ENCODE assay signal across 23 cellular contexts in genomic region chr16:67157106-67157748, GRCh38. TPM values are rescaled to one million over a fixed set of nuclear protein-coding genes. Genes with fewer than 3 reads are reported as not detected.
A peak's percentile ranks its signal among the peaks of the same experiment; 100 is the strongest.
DNase-seq lines count a peak whose midpoint lies in the region; ATAC-seq, FAIRE-seq and TF ChIP-seq lines count a peak whose summit lies in the region.
"Had no signal": no experiment of that assay in that cellular context is flagged by ENCODE, and none has a peak within 500 bp of the region (broad histone marks: within the 10 kb centered on the region; RNA-seq: fewer than 3 reads in every experiment).

No MANE protein-coding gene starts in this region.

- peaks cover 8% of the 10 kb centered on the region for H3F3A ChIP-seq in GM23338 (replicated peaks; ENCODE audit: low read depth)

- H3K4me2 ChIP-seq in GM23338 = no peak overlapping the region
- H3K4me2 ChIP-seq in K562 (ENCODE audit: insufficient read depth, low read length) = no peak overlapping the region

- TF ChIP-seq RAD21 in K562 (CRISPR knock-in tag; conservative IDR thresholded peaks at IDR 0.05 in 1 of 2, IDR thresholded peaks at IDR 0.05 in 1 of 2) = no peak

- peaks cover 3% of the 10 kb centered on the region for H3K27me3 Mint-ChIP-seq in activated CD4-positive, alpha-beta T cell treated with anti-CD3 and anti-CD28 coated beads, Interleukin-2, amount 10 ng/mL, durations not matched to agents 7 days and 5 days
- H3K27me3 Mint-ChIP-seq in GM23338 (ENCODE audit: insufficient read depth, low read depth, poor library complexity) (peaks cover 98% of the 10 kb centered on the region), neural crest cell (ENCODE audit: low read depth) (peaks cover 95% of the 10 kb centered on the region)

- H3K27me3 ChIP-seq in GM23338 (ENCODE audit: insufficient read depth) (peaks cover 100% of the 10 kb centered on the region), K562 (ENCODE audit: control insufficient read depth in 2 of 2, insufficient read depth in 2 of 2, low read length in 2 of 2) (no peaks in the 10 kb centered on the region)
- H3K27me3 ChIP-seq: adrenal gland, vagina had no signal

- TF ChIP-seq POLR2A in K562 (conservative IDR thresholded peaks at IDR 0.05) (no peak), GM18505 (IDR thresholded peaks at IDR 0.05; ENCODE audit: borderline replicate concordance, extremely low read depth, insufficient read depth, insufficient read length) (no peak)

- no peak for DNase-seq in activated CD4-positive, alpha-beta T cell treated with anti-CD3 and anti-CD28 coated beads, Interleukin-2, amount 10 ng/mL, durations not matched to agents 7 days and 5 days
- no peak for DNase-seq in activated CD4-positive, alpha-beta T cell treated with anti-CD3 and anti-CD28 coated beads, Interleukin-2, amount 50 U/mL, for 4 hours
- no peak for DNase-seq in GM23338 (ENCODE audit: low spot score)
- no peak for DNase-seq in K562 (ENCODE audit: extremely low read depth in 1 of 4, low spot score in 3 of 4)
- DNase-seq in neural crest cell (ENCODE audit: low read depth, low spot score) = no peak
- no peak for DNase-seq in UCSD-AML1 (lab: John Stamatoyannopoulos, UW; ENCODE audit: unreplicated experiment)
- no peak for DNase-seq in HuH-7 (ENCODE audit: low spot score)
- DNase-seq: C1 segment of cervical spinal cord, mesenchymal stem cell, NCI-H1436, NCI-H526, nephron progenitor cell, psoas muscle, SHP77 had no signal

- H3K9me3 ChIP-seq in K562 (replicated peaks; ENCODE audit: control insufficient read depth, insufficient read depth, low read depth, low read length) = no peaks in the 10 kb centered on the region
- H3K9me3 ChIP-seq: adrenal gland, gastroesophageal sphincter, psoas muscle, vagina had no signal

- H3K9ac ChIP-seq in K562 (ENCODE audit: insufficient read depth in 1 of 2, low read depth in 2 of 2, low read length in 2 of 2) = no peak overlapping the region

- no peaks in the 10 kb centered on the region for H3K9me3 Mint-ChIP-seq in activated CD4-positive, alpha-beta T cell treated with anti-CD3 and anti-CD28 coated beads, Interleukin-2, amount 10 ng/mL, durations not matched to agents 7 days and 5 days
- peaks cover 4% of the 10 kb centered on the region; the same call in 2 of the 3 replicates for H3K9me3 Mint-ChIP-seq in GM23338
- no peaks in the 10 kb centered on the region for H3K9me3 Mint-ChIP-seq in neural crest cell

- no TSS peak for BruUV-seq in K562 (replicated peaks; lab: Mats Ljungman, UMichigan)

- no peak overlapping the region for H3K27ac ChIP-seq in GM23338 (ENCODE audit: low read depth)
- H3K27ac ChIP-seq in K562 (ENCODE audit: extremely low read depth, low read depth, low read length) = no peak overlapping the region
- H3K27ac ChIP-seq: adrenal gland, gastroesophageal sphincter, psoas muscle, vagina had no signal

- no peak for ATAC-seq in GM23338
- ATAC-seq in K562 = no peak
- no peak for ATAC-seq in GM18505 (IDR thresholded peaks at IDR 0.05; ENCODE audit: unreplicated experiment)
- ATAC-seq: activated CD4-positive, CD25-positive, alpha-beta regulatory T cell treated with anti-CD3 and anti-CD28 coated beads, Interleukin-2, amount 50 U/mL, for 24 hours; esophagus mucosa; gastroesophageal sphincter; HCT116; psoas muscle had no signal

- H3K79me2 ChIP-seq in GM23338 (replicated peaks; ENCODE audit: insufficient read depth) (no peaks in the 10 kb centered on the region), K562 (ENCODE audit: control insufficient read depth, insufficient read depth, low read length) (peaks cover 28% of the 10 kb centered on the region)

- H3K4me1 Mint-ChIP-seq in activated CD4-positive, alpha-beta T cell treated with anti-CD3 and anti-CD28 coated beads, Interleukin-2, amount 10 ng/mL, durations not matched to agents 7 days and 5 days = peaks cover 66% of the 10 kb centered on the region
- H3K4me1 Mint-ChIP-seq in GM23338 (peaks cover 17% of the 10 kb centered on the region), neural crest cell (peaks cover 15% of the 10 kb centered on the region)

- H3K4me3 Mint-ChIP-seq in activated CD4-positive, alpha-beta T cell treated with anti-CD3 and anti-CD28 coated beads, Interleukin-2, amount 10 ng/mL, durations not matched to agents 7 days and 5 days = peak overlapping the region; percentile 93
- H3K4me3 Mint-ChIP-seq in GM23338 = no peak overlapping the region; the same call in 2 of the 3 replicates
- peak overlapping the region; percentile 54 for H3K4me3 Mint-ChIP-seq in neural crest cell
- H3K4me3 Mint-ChIP-seq: nephron progenitor cell had no signal

- POLR2A ChIA-PET in activated CD4-positive, alpha-beta T cell treated with anti-CD3 and anti-CD28 coated beads, Interleukin-2, amount 10 ng/mL, durations not matched to agents 7 days and 5 days (lab: Charles Lee) = no interaction called here
- POLR2A ChIA-PET in K562 (lab: Yijun Ruan, JAX) = interaction anchor here (1.2 kb wide), 1 partner anchor 16 kb away, joined by 3 read pairs; no protein-coding TSS in a partner anchor

- no peak overlapping the region for H2AFZ ChIP-seq in GM23338
- H2AFZ ChIP-seq in K562 (ENCODE audit: low read depth, low read length) = no peak overlapping the region

- peaks cover 25% of the 10 kb centered on the region; the same call in 1 of the 2 replicates for H3K4me1 ChIP-seq in GM23338 (ENCODE audit: insufficient read depth)
- peaks cover 20 to 57% of the 10 kb centered on the region in 2 experiments for H3K4me1 ChIP-seq in K562 (replicated peaks in 1 of 2; ENCODE audit: control insufficient read depth in 2 of 2, insufficient read depth in 2 of 2, low read length in 2 of 2)

- H4K20me1 ChIP-seq in GM23338 (replicated peaks; ENCODE audit: insufficient read depth) = peaks cover 5% of the 10 kb centered on the region; the same call in 1 of the 2 replicates
- H4K20me1 ChIP-seq in K562 (replicated peaks; ENCODE audit: control insufficient read depth, insufficient read depth, low read length) = peaks cover 16% of the 10 kb centered on the region

- peak overlapping the region; percentile 100 for H3K27ac Mint-ChIP-seq in activated CD4-positive, alpha-beta T cell treated with anti-CD3 and anti-CD28 coated beads, Interleukin-2, amount 10 ng/mL, durations not matched to agents 7 days and 5 days
- no peak overlapping the region for H3K27ac Mint-ChIP-seq in GM23338
- no peak overlapping the region for H3K27ac Mint-ChIP-seq in neural crest cell (ENCODE audit: unreplicated experiment)
- H3K27ac Mint-ChIP-seq: nephron progenitor cell had no signal

- TF ChIP-seq CTCF in GM23338 (conservative IDR thresholded peaks at IDR 0.05; ENCODE audit: low read depth in 2 of 2) (no peak), K562 (IDR thresholded peaks at IDR 0.05 in 2 of 3, conservative IDR thresholded peaks at IDR 0.05 in 1 of 3; ENCODE audit: insufficient read depth in 2 of 3, low read depth in 1 of 3, low read length in 3 of 3) (no peak), neural crest cell (conservative IDR thresholded peaks at IDR 0.05) (no peak)

- CTCF ChIA-PET in activated CD4-positive, alpha-beta T cell treated with anti-CD3 and anti-CD28 coated beads, Interleukin-2, amount 10 ng/mL, durations not matched to agents 7 days and 5 days (lab: Charles Lee) = interaction anchor here (0.9 to 8.0 kb wide), 11 partner anchors 12 to 196 kb away, joined by 3 to 137 read pairs (median 4); partner anchors contain the start of genes CES3 and NOL3
- CTCF ChIA-PET in K562 (lab: Yijun Ruan, JAX; ENCODE audit: low intra/inter-chr PET ratio) = no interaction called here

- H3K9me2 ChIP-seq in GM23338 (ENCODE audit: insufficient read depth) = no peaks in the 10 kb centered on the region

- H3K4me3 ChIP-seq in GM23338 (no peak overlapping the region), K562 (no peak overlapping the region)
- H3K4me3 ChIP-seq: adrenal gland, gastroesophageal sphincter, psoas muscle, vagina had no signal

- peak; percentile 42 for FAIRE-seq in K562 (lab: Jason Lieb, UNC)
- FAIRE-seq: bronchial epithelial cell, GM12891 had no signal

- in situ Hi-C loops in K562 (cut with MboI) = loop anchor here (5.0 to 25.0 kb wide), 2 partner anchors 140 to 195 kb away; partner anchors contain the start of gene CES3

- H3K36me3 ChIP-seq in GM23338 (ENCODE audit: insufficient read depth) (no peaks in the 10 kb centered on the region), K562 (ENCODE audit: control insufficient read depth, insufficient read depth, low read length) (peaks cover under 1% of the 10 kb centered on the region; the same call in 1 of the 3 replicates)
- H3K36me3 ChIP-seq: adrenal gland, gastroesophageal sphincter, vagina had no signal

- intact Hi-C loops in K562 (cut with micrococcal nuclease) = loop anchor here (5.0 kb wide), 1 partner anchor 180 kb away; no protein-coding TSS in a partner anchor

- no peaks in the 10 kb centered on the region for H3K9me1 ChIP-seq in K562 (ENCODE audit: control insufficient read depth, insufficient read depth, low read length)

- peaks cover 35% of the 10 kb centered on the region for H3K36me3 Mint-ChIP-seq in activated CD4-positive, alpha-beta T cell treated with anti-CD3 and anti-CD28 coated beads, Interleukin-2, amount 10 ng/mL, durations not matched to agents 7 days and 5 days (ENCODE audit: low read depth)
- H3K36me3 Mint-ChIP-seq in GM23338 (ENCODE audit: low read depth) = no peaks in the 10 kb centered on the region; the same call in 2 of the 3 replicates
- H3K36me3 Mint-ChIP-seq in neural crest cell (ENCODE audit: low read depth) = no peaks in the 10 kb centered on the region

- WGBS in K562 (ENCODE audit: insufficient coverage, low coverage, missing lambda C conversion rate) = 43% methylated on average over 7 of the region's 7 CpGs

- no peak for TF ChIP-seq EP300 in K562 (IDR thresholded peaks at IDR 0.05; ENCODE audit: low read length)

RNA-seq across cellular contexts. Expression of gene TRADD, which starts 2.5 kb away (rescaled TPM):
- total RNA-seq in activated CD4-positive, alpha-beta T cell treated with anti-CD3 and anti-CD28 coated beads, Interleukin-2, amount 10 ng/mL, durations not matched to agents 7 days and 5 days = 10 to 100 TPM; 47.2 to 57.5 TPM
- total RNA-seq in GM23338 (2014; rRNA removed; shearing (Covaris generic)) = 0.42 TPM in 1 of 2 replicates, not detected in the other
- polyA plus RNA-seq in GM23338 (2016; fragmentation: Nextera tagmentation; extraction: Ambion mirVana) (0.50 and 0.55 TPM in 2 replicates), K562 (2011; rRNA removed) (8.3 and 8.8 TPM in 2 replicates), K562 (2014; fragmentation: Illumina TruSeq; extraction: Trizol) (3.0 and 5.2 TPM in 2 replicates), K562 (2014; fragmentation: Nextera tagmentation; extraction: Ambion mirVana) (1 to 10 TPM in 1 of 2 experiments, under 1 TPM in 1; 0.76 to 1.7 TPM), K562 (2014; rRNA removed) (14.6 and 17.1 TPM in 2 replicates)
- 5.6 and 25.1 TPM in 2 replicates for total RNA-seq in K562 (2011; cell fraction: chromatin; rRNA removed; ENCODE audit: low replicate concordance)
- total RNA-seq in K562 (2011; cell fraction: nucleolus; rRNA removed) = 16.8 and 18.2 TPM in 2 replicates
- total RNA-seq in K562 (2011; cell fraction: nucleoplasm; rRNA removed) = 10.2 and 12.4 TPM in 2 replicates
- total RNA-seq in K562 (2014; rRNA removed) (11.9 and 18.0 TPM in 2 replicates), K562 (2014; rRNA removed; fragmentation: Illumina TruSeq; extraction: Trizol) (2.9 and 3.0 TPM in 2 replicates), K562 (2015; rRNA removed; fragmentation: Illumina TruSeq; extraction: Trizol) (5.4 and 5.6 TPM in 2 replicates), K562 (2021) (11.8 and 12.2 TPM in 2 replicates), neural crest cell (0.68 and 0.70 TPM in 2 replicates)
- 9.2 and 19.6 TPM in 2 replicates for polyA plus RNA-seq in K562 (2011; cell fraction: cytosol; rRNA removed)
- polyA plus RNA-seq in K562 (2011; cell fraction: nucleus; rRNA removed) = 21.1 and 36.4 TPM in 2 replicates
- polyA plus RNA-seq in K562 (2012) = 13.6 and 18.6 TPM in 2 replicates
- 0.69 and 1.9 TPM in 2 replicates for polyA minus RNA-seq in K562 (2011; rRNA and poly(A)+ RNA removed)
- 4.7 and 4.9 TPM in 2 replicates for polyA minus RNA-seq in K562 (2011; cell fraction: cytosol; rRNA and poly(A)+ RNA removed)
- polyA minus RNA-seq in K562 (2011; cell fraction: nucleus; rRNA and poly(A)+ RNA removed) = 4.3 and 5.3 TPM in 2 replicates

RNA-seq across cellular contexts. Expression of gene FBXL8, which starts 2.5 kb away (rescaled TPM):
- 10 to 100 TPM; 35.7 to 46.6 TPM for total RNA-seq in activated CD4-positive, alpha-beta T cell treated with anti-CD3 and anti-CD28 coated beads, Interleukin-2, amount 10 ng/mL, durations not matched to agents 7 days and 5 days
- not detected in 2 replicates for total RNA-seq in GM23338 (2014; rRNA removed; shearing (Covaris generic))
- polyA plus RNA-seq in GM23338 (2016; fragmentation: Nextera tagmentation; extraction: Ambion mirVana) (0.26 TPM in 1 of 2 replicates, not detected in the other), K562 (2011; rRNA removed) (10.9 and 18.2 TPM in 2 replicates), K562 (2014; fragmentation: Illumina TruSeq; extraction: Trizol) (4.4 and 7.4 TPM in 2 replicates), K562 (2014; fragmentation: Nextera tagmentation; extraction: Ambion mirVana) (under 1 TPM in 1 of 2 experiments, not detected in 1; 0.08 TPM), K562 (2014; rRNA removed) (28.2 and 28.8 TPM in 2 replicates)
- 108 and 283 TPM in 2 replicates for total RNA-seq in K562 (2011; cell fraction: chromatin; rRNA removed; ENCODE audit: low replicate concordance)
- total RNA-seq in K562 (2011; cell fraction: nucleolus; rRNA removed) = 168 and 184 TPM in 2 replicates
- total RNA-seq in K562 (2011; cell fraction: nucleoplasm; rRNA removed) = 119 and 131 TPM in 2 replicates
- total RNA-seq in K562 (2014; rRNA removed) (12.5 and 14.5 TPM in 2 replicates), K562 (2014; rRNA removed; fragmentation: Illumina TruSeq; extraction: Trizol) (4.0 and 4.7 TPM in 2 replicates), K562 (2015; rRNA removed; fragmentation: Illumina TruSeq; extraction: Trizol) (5.4 and 5.8 TPM in 2 replicates), K562 (2021) (17.6 and 22.1 TPM in 2 replicates), neural crest cell (0.44 TPM in 1 of 2 replicates, not detected in the other)
- 11.7 and 21.7 TPM in 2 replicates for polyA plus RNA-seq in K562 (2011; cell fraction: cytosol; rRNA removed)
- 80.6 and 125 TPM in 2 replicates for polyA plus RNA-seq in K562 (2011; cell fraction: nucleus; rRNA removed)
- 12.5 and 25.8 TPM in 2 replicates for polyA plus RNA-seq in K562 (2012)
- polyA minus RNA-seq in K562 (2011; rRNA and poly(A)+ RNA removed) = 2.8 and 5.3 TPM in 2 replicates
- polyA minus RNA-seq in K562 (2011; cell fraction: cytosol; rRNA and poly(A)+ RNA removed) = 4.2 and 5.6 TPM in 2 replicates
- 22.2 and 24.5 TPM in 2 replicates for polyA minus RNA-seq in K562 (2011; cell fraction: nucleus; rRNA and poly(A)+ RNA removed)

RNA-seq across cellular contexts. Expression of gene B3GNT9, which starts 6.4 kb away (rescaled TPM):
- total RNA-seq in activated CD4-positive, alpha-beta T cell treated with anti-CD3 and anti-CD28 coated beads, Interleukin-2, amount 10 ng/mL, durations not matched to agents 7 days and 5 days = 1 to 10 TPM; 7.1 to 7.2 TPM
- 6.8 and 7.0 TPM in 2 replicates for total RNA-seq in GM23338 (2014; rRNA removed; shearing (Covaris generic))
- polyA plus RNA-seq in GM23338 (2016; fragmentation: Nextera tagmentation; extraction: Ambion mirVana) (0.99 and 1.5 TPM in 2 replicates), K562 (2011; rRNA removed) (1.5 TPM in 2 replicates), K562 (2014; fragmentation: Illumina TruSeq; extraction: Trizol) (0.90 and 1.1 TPM in 2 replicates), K562 (2014; fragmentation: Nextera tagmentation; extraction: Ambion mirVana) (under 1 TPM in 1 of 2 experiments, not detected in 1; 0.01 TPM), K562 (2014; rRNA removed) (1.6 TPM in 2 replicates)
- 3.8 and 8.9 TPM in 2 replicates for total RNA-seq in K562 (2011; cell fraction: chromatin; rRNA removed; ENCODE audit: low replicate concordance)
- total RNA-seq in K562 (2011; cell fraction: nucleolus; rRNA removed) = 5.1 and 5.7 TPM in 2 replicates
- 3.6 and 4.6 TPM in 2 replicates for total RNA-seq in K562 (2011; cell fraction: nucleoplasm; rRNA removed)
- total RNA-seq in K562 (2014; rRNA removed) (0.91 and 2.1 TPM in 2 replicates), K562 (2014; rRNA removed; fragmentation: Illumina TruSeq; extraction: Trizol) (0.67 and 0.91 TPM in 2 replicates), K562 (2015; rRNA removed; fragmentation: Illumina TruSeq; extraction: Trizol) (1.1 TPM in 2 replicates), K562 (2021) (1.5 and 1.8 TPM in 2 replicates), neural crest cell (4.5 and 5.1 TPM in 2 replicates)
- 2.2 and 3.4 TPM in 2 replicates for polyA plus RNA-seq in K562 (2011; cell fraction: cytosol; rRNA removed)
- polyA plus RNA-seq in K562 (2011; cell fraction: nucleus; rRNA removed) = 5.1 and 5.6 TPM in 2 replicates
- polyA plus RNA-seq in K562 (2012) = 1.1 and 3.5 TPM in 2 replicates
- 0.72 and 1.4 TPM in 2 replicates for polyA minus RNA-seq in K562 (2011; rRNA and poly(A)+ RNA removed)
- polyA minus RNA-seq in K562 (2011; cell fraction: cytosol; rRNA and poly(A)+ RNA removed) = 1.0 and 1.5 TPM in 2 replicates
- polyA minus RNA-seq in K562 (2011; cell fraction: nucleus; rRNA and poly(A)+ RNA removed) = 1.6 and 1.8 TPM in 2 replicates

RNA-seq across cellular contexts. Expression of gene HSF4, which starts 7.3 kb away (rescaled TPM):
- 10 to 100 TPM; 49.6 to 58.1 TPM for total RNA-seq in activated CD4-positive, alpha-beta T cell treated with anti-CD3 and anti-CD28 coated beads, Interleukin-2, amount 10 ng/mL, durations not matched to agents 7 days and 5 days
- total RNA-seq in GM23338 (2014; rRNA removed; shearing (Covaris generic)) = 1.3 TPM in 1 of 2 replicates, not detected in the other
- polyA plus RNA-seq in GM23338 (2016; fragmentation: Nextera tagmentation; extraction: Ambion mirVana) = 0.19 TPM in 1 of 2 replicates, not detected in the other
- total RNA-seq in K562 (2011; cell fraction: chromatin; rRNA removed; ENCODE audit: low replicate concordance) = 143 and 358 TPM in 2 replicates
- 185 and 204 TPM in 2 replicates for total RNA-seq in K562 (2011; cell fraction: nucleolus; rRNA removed)
- 149 and 156 TPM in 2 replicates for total RNA-seq in K562 (2011; cell fraction: nucleoplasm; rRNA removed)
- total RNA-seq in K562 (2014; rRNA removed) = 8.3 and 13.2 TPM in 2 replicates
- 3.4 and 5.3 TPM in 2 replicates for total RNA-seq in K562 (2014; rRNA removed; fragmentation: Illumina TruSeq; extraction: Trizol)
- total RNA-seq in K562 (2015; rRNA removed; fragmentation: Illumina TruSeq; extraction: Trizol) = 9.7 and 9.8 TPM in 2 replicates
- total RNA-seq in K562 (2021) = 22.6 and 25.2 TPM in 2 replicates
- polyA plus RNA-seq in K562 (2011; rRNA removed) = 7.3 and 19.2 TPM in 2 replicates
- polyA plus RNA-seq in K562 (2011; cell fraction: cytosol; rRNA removed) = 8.5 and 10.2 TPM in 2 replicates
- polyA plus RNA-seq in K562 (2011; cell fraction: nucleus; rRNA removed) = 197 and 252 TPM in 2 replicates
- 28.8 and 44.0 TPM in 2 replicates for polyA plus RNA-seq in K562 (2012)
- 9.2 and 12.8 TPM in 2 replicates for polyA plus RNA-seq in K562 (2014; fragmentation: Illumina TruSeq; extraction: Trizol)
- under 1 TPM in 1 of 2 experiments, not detected in 1; 0.50 TPM for polyA plus RNA-seq in K562 (2014; fragmentation: Nextera tagmentation; extraction: Ambion mirVana)
- polyA plus RNA-seq in K562 (2014; rRNA removed) = 21.4 and 35.4 TPM in 2 replicates
- polyA minus RNA-seq in K562 (2011; rRNA and poly(A)+ RNA removed) = 1.5 and 4.8 TPM in 2 replicates
- 3.6 and 5.6 TPM in 2 replicates for polyA minus RNA-seq in K562 (2011; cell fraction: cytosol; rRNA and poly(A)+ RNA removed)
- 25.0 and 38.5 TPM in 2 replicates for polyA minus RNA-seq in K562 (2011; cell fraction: nucleus; rRNA and poly(A)+ RNA removed)
- total RNA-seq in neural crest cell = 1.3 TPM in 1 of 2 replicates, not detected in the other

RNA-seq across cellular contexts. Expression of gene NOL3, which starts 13.1 kb away (rescaled TPM):
- total RNA-seq in activated CD4-positive, alpha-beta T cell treated with anti-CD3 and anti-CD28 coated beads, Interleukin-2, amount 10 ng/mL, durations not matched to agents 7 days and 5 days = 10 to 100 TPM in 1 of 2 experiments, 1 to 10 TPM in 1; 8.9 to 13.3 TPM
- 0.27 and 3.3 TPM in 2 replicates for total RNA-seq in GM23338 (2014; rRNA removed; shearing (Covaris generic))
- 2.7 and 4.0 TPM in 2 replicates for polyA plus RNA-seq in GM23338 (2016; fragmentation: Nextera tagmentation; extraction: Ambion mirVana)
- 81.0 and 88.7 TPM in 2 replicates for total RNA-seq in K562 (2011; cell fraction: chromatin; rRNA removed; ENCODE audit: low replicate concordance)
- 34.7 and 39.7 TPM in 2 replicates for total RNA-seq in K562 (2011; cell fraction: nucleolus; rRNA removed)
- total RNA-seq in K562 (2011; cell fraction: nucleoplasm; rRNA removed) = 64.6 and 93.4 TPM in 2 replicates
- 5.4 and 8.3 TPM in 2 replicates for total RNA-seq in K562 (2014; rRNA removed)
- 3.4 and 4.3 TPM in 2 replicates for total RNA-seq in K562 (2014; rRNA removed; fragmentation: Illumina TruSeq; extraction: Trizol)
- 4.1 and 5.0 TPM in 2 replicates for total RNA-seq in K562 (2015; rRNA removed; fragmentation: Illumina TruSeq; extraction: Trizol)
- total RNA-seq in K562 (2021) = 7.0 and 9.3 TPM in 2 replicates
- 8.4 and 13.5 TPM in 2 replicates for polyA plus RNA-seq in K562 (2011; rRNA removed)
- 5.8 and 7.2 TPM in 2 replicates for polyA plus RNA-seq in K562 (2011; cell fraction: cytosol; rRNA removed)
- polyA plus RNA-seq in K562 (2011; cell fraction: nucleus; rRNA removed) = 50.0 and 53.8 TPM in 2 replicates
- 19.1 and 59.4 TPM in 2 replicates for polyA plus RNA-seq in K562 (2012)
- 7.6 and 8.2 TPM in 2 replicates for polyA plus RNA-seq in K562 (2014; fragmentation: Illumina TruSeq; extraction: Trizol)
- polyA plus RNA-seq in K562 (2014; fragmentation: Nextera tagmentation; extraction: Ambion mirVana) = under 1 TPM; 0.45 to 0.69 TPM
- 12.2 and 14.0 TPM in 2 replicates for polyA plus RNA-seq in K562 (2014; rRNA removed)
- 3.4 and 5.6 TPM in 2 replicates for polyA minus RNA-seq in K562 (2011; rRNA and poly(A)+ RNA removed)
- polyA minus RNA-seq in K562 (2011; cell fraction: cytosol; rRNA and poly(A)+ RNA removed) = 1.9 and 2.5 TPM in 2 replicates
- polyA minus RNA-seq in K562 (2011; cell fraction: nucleus; rRNA and poly(A)+ RNA removed) = 5.4 and 10.3 TPM in 2 replicates
- 4.5 and 5.8 TPM in 2 replicates for total RNA-seq in neural crest cell
